In genomic region chr2:127415593-127416485, GRCh38 we compare ENCODE assay signal across 9 cellular contexts. TPM values are rescaled to one million over a fixed set of nuclear protein-coding genes. Genes with fewer than 3 reads are reported as not detected.
DNase-seq lines count a peak whose midpoint lies in the region; FAIRE-seq and TF ChIP-seq lines count a peak whose summit lies in the region.
"Had no signal": no experiment of that assay in that cellular context is flagged by ENCODE, and none has a peak within 500 bp of the region (broad histone marks: within the 10 kb centered on the region; RNA-seq: fewer than 3 reads in every experiment).

No MANE protein-coding gene starts in this region.

- H2AFZ ChIP-seq in mesenchymal stem cell (ENCODE audit: low read depth, low read length), result peak overlapping the region; percentile 60

- H3K27ac Mint-ChIP-seq in activated CD4-positive, alpha-beta T cell treated with anti-CD3 and anti-CD28 coated beads, Interleukin-2, amount 10 ng/mL, durations not matched to agents 24 days and 14 days, result peak overlapping the region; percentile 56

- H3K27me3 Mint-ChIP-seq in activated CD4-positive, alpha-beta T cell treated with anti-CD3 and anti-CD28 coated beads, Interleukin-2, amount 10 ng/mL, durations not matched to agents 24 days and 14 days, result peaks cover 26% of the 10 kb centered on the region

- FAIRE-seq in HTR-8/SVneo (lab: Jason Lieb, UNC), result no peak
- FAIRE-seq: TTC549 had no signal

- peak overlapping the region; percentile 78 for H2BK15ac ChIP-seq in mesenchymal stem cell (ENCODE audit: low read depth, poor library complexity, severe bottlenecking)

- peak overlapping the region; percentile 23 for H3K9ac ChIP-seq in mesenchymal stem cell (ENCODE audit: low read length)

- peak overlapping the region in 1 of 2 experiments; percentile 84 for H3K14ac ChIP-seq in mesenchymal stem cell (ENCODE audit: low read length in 2 of 2)

- H3K9me3 ChIP-seq in HEK293 (ENCODE audit: control insufficient read depth, insufficient read depth, low read depth, low read length) (no peaks in the 10 kb centered on the region), mesenchymal stem cell (ENCODE audit: control insufficient read depth, low read length) (no peaks in the 10 kb centered on the region)

- no peaks in the 10 kb centered on the region for H3K36me3 Mint-ChIP-seq in activated CD4-positive, alpha-beta T cell treated with anti-CD3 and anti-CD28 coated beads, Interleukin-2, amount 10 ng/mL, durations not matched to agents 24 days and 14 days (ENCODE audit: low read depth)

- 23% methylated on average over 53 of the region's 53 CpGs for WGBS in mesenchymal stem cell

- H3K27ac ChIP-seq in HEK293 (ENCODE audit: extremely low read depth, low read depth, low read length) (peak overlapping the region; percentile 13; the same call in 1 of the 2 replicates), mesenchymal stem cell (ENCODE audit: low read length, poor library complexity, severe bottlenecking) (no peak overlapping the region)

- POLR2A ChIA-PET in GM10248 (lab: Yijun Ruan, JAX) (no interaction called here), HEK293 (lab: Yijun Ruan, JAX) (interaction anchor here (1.0 to 1.1 kb wide), 3 partner anchors 85 to 122 kb away, joined by 3 to 5 read pairs (median 3); partner anchors contain the start of genes ERCC3 and IWS1)

- peak overlapping the region in 1 of 2 experiments; percentile 96 for H2BK12ac ChIP-seq in mesenchymal stem cell (ENCODE audit: low read length in 2 of 2)

- H4K91ac ChIP-seq in mesenchymal stem cell (ENCODE audit: low read length), result peak overlapping the region; percentile 19

- CTCF ChIA-PET in GM10248 (lab: Yijun Ruan, JAX), result interaction anchor here (0.6 to 3.3 kb wide), 25 partner anchors 9 to 122 kb away, joined by 3 to 12 read pairs (median 4); partner anchors contain the start of gene ERCC3
- CTCF ChIA-PET in HEK293 (lab: Yijun Ruan, JAX), result interaction anchor here (0.5 to 2.2 kb wide), 29 partner anchors 9 to 244 kb away, joined by 3 to 19 read pairs (median 3); no protein-coding TSS in a partner anchor

- H3K4ac ChIP-seq in mesenchymal stem cell (ENCODE audit: low read depth in 1 of 2, low read length in 2 of 2), result peak overlapping the region; percentile 5 to 60

- H3K4me1 ChIP-seq in HEK293 (ENCODE audit: control insufficient read depth, insufficient read depth, low read length), result peaks cover 5% of the 10 kb centered on the region
- H3K4me1 ChIP-seq in mesenchymal stem cell (ENCODE audit: control insufficient read depth, insufficient read depth, low read depth, low read length), result peaks cover 43% of the 10 kb centered on the region

- H4K8ac ChIP-seq in mesenchymal stem cell (ENCODE audit: low read length), result peak overlapping the region; percentile 76

- H3K4me3 ChIP-seq in HEK293 (ENCODE audit: low read depth, low read length) (peak overlapping the region; percentile 28), mesenchymal stem cell (ENCODE audit: insufficient read depth in 1 of 2, low read depth in 1 of 2, low read length in 2 of 2) (peak overlapping the region; percentile 42 to 50)

- peaks cover 30% of the 10 kb centered on the region for H3K4me1 Mint-ChIP-seq in activated CD4-positive, alpha-beta T cell treated with anti-CD3 and anti-CD28 coated beads, Interleukin-2, amount 10 ng/mL, durations not matched to agents 24 days and 14 days

- H3K4me2 ChIP-seq in mesenchymal stem cell (ENCODE audit: low read length, poor library complexity, severe bottlenecking), result peak overlapping the region; percentile 87

- peak; percentile 84 for DNase-seq in GM10248 (ENCODE audit: extremely low spot score)
- DNase-seq in NCI-H1092 treated with DMSO at 0.1 percent for 48 hours (lab: John Stamatoyannopoulos, UW), result peak; percentile 51
- peak; percentile 92 for DNase-seq in activated CD4-positive, alpha-beta T cell treated with anti-CD3 and anti-CD28 coated beads, Interleukin-2, amount 10 ng/mL, durations not matched to agents 24 days and 14 days
- peak; percentile 74 for DNase-seq in dermis blood vessel endothelial cell
- DNase-seq in mesenchymal stem cell, result peak; percentile 36
- DNase-seq in stimulated activated CD8-positive, alpha-beta memory T cell treated with anti-CD3 and anti-CD28 coated beads, Interleukin-15, amount 100 ng/mL, for 24 hours (ENCODE audit: low read depth), result peak; percentile 56
- DNase-seq in HTR-8/SVneo (ENCODE audit: insufficient read length, low spot score), result no peak

- peaks cover 3% of the 10 kb centered on the region for H3K9me3 Mint-ChIP-seq in activated CD4-positive, alpha-beta T cell treated with anti-CD3 and anti-CD28 coated beads, Interleukin-2, amount 10 ng/mL, durations not matched to agents 24 days and 14 days

- intact Hi-C loops in activated CD4-positive, alpha-beta T cell treated with anti-CD3 and anti-CD28 coated beads, Interleukin-2, amount 10 ng/mL, durations not matched to agents 24 days and 14 days (cut with micrococcal nuclease), result loop anchor here (1.0 to 10.0 kb wide), 3 partner anchors 29 to 331 kb away; partner anchors contain the start of gene MAP3K2

- TF ChIP-seq CTCF in GM10248 (IDR thresholded peaks at IDR 0.05; ENCODE audit: control extremely low read depth, extremely low read depth, low read depth, missing control alignments) (peak; percentile 70), HEK293 (tag by site-specific recombination; IDR thresholded peaks at IDR 0.05) (peak; percentile 90)

- H2BK120ac ChIP-seq in mesenchymal stem cell (ENCODE audit: low read depth, low read length), result no peak overlapping the region

- peak overlapping the region; percentile 63 to 76 for H3K18ac ChIP-seq in mesenchymal stem cell (ENCODE audit: low read depth in 1 of 2, low read length in 2 of 2)

- H3K36me3 ChIP-seq in HEK293 (ENCODE audit: control insufficient read depth in 2 of 2, insufficient read depth in 1 of 2, low read length in 2 of 2) (no peaks in the 10 kb centered on the region), mesenchymal stem cell (ENCODE audit: control insufficient read depth in 1 of 2, insufficient read depth in 2 of 2, low read depth in 1 of 2, low read length in 2 of 2) (no peaks in the 10 kb centered on the region)

- no peaks in the 10 kb centered on the region for H3K79me1 ChIP-seq in mesenchymal stem cell (replicated peaks; ENCODE audit: low read length, poor library complexity, severe bottlenecking)

- peak overlapping the region; percentile 81 for H3K4me3 Mint-ChIP-seq in activated CD4-positive, alpha-beta T cell treated with anti-CD3 and anti-CD28 coated beads, Interleukin-2, amount 10 ng/mL, durations not matched to agents 24 days and 14 days

- peak overlapping the region in 1 of 2 experiments; percentile 91 for H3K23ac ChIP-seq in mesenchymal stem cell (ENCODE audit: low read length in 2 of 2)

- peaks cover 0 to 33% of the 10 kb centered on the region in 2 experiments for H3K27me3 ChIP-seq in mesenchymal stem cell (ENCODE audit: control insufficient read depth in 1 of 2, insufficient read depth in 1 of 2, low read length in 2 of 2)

- no peak overlapping the region for H2AK5ac ChIP-seq in mesenchymal stem cell (ENCODE audit: low read length, severe bottlenecking)

- H2BK5ac ChIP-seq in mesenchymal stem cell (ENCODE audit: low read depth, low read length, poor library complexity, severe bottlenecking), result no peak overlapping the region

TF ChIP-seq in HEK293, 187 proteins besides CTCF, POLR2A, EP300 and RAD21 (continues in another document):
- TF ChIP-seq ZNF18 (tag by site-specific recombination; IDR thresholded peaks at IDR 0.05) (peak; percentile 72; the same call in 1 of the 2 replicates), PBX3 (CRISPR knock-in tag; IDR thresholded peaks at IDR 0.05) (peak; percentile 82), ZNF501 (tag by site-specific recombination; IDR thresholded peaks at IDR 0.05) (0 out of 2 replicates have a peak, but pooled peaks have one; percentile 46), ZNF624 (tag by site-specific recombination; IDR thresholded peaks at IDR 0.05) (no peak)

RNA-seq across cellular contexts. Expression of gene PROC, which starts 2.4 kb away (rescaled TPM):
- 0.12 TPM in 1 of 2 replicates, not detected in the other for total RNA-seq in activated CD4-positive, alpha-beta T cell treated with anti-CD3 and anti-CD28 coated beads, Interleukin-2, amount 10 ng/mL, durations not matched to agents 24 days and 14 days
- total RNA-seq in dermis blood vessel endothelial cell, result 0.17 TPM in 1 of 2 replicates, not detected in the other
- 0.06 TPM for polyA plus RNA-seq in mesenchymal stem cell (2013, experiment 1 of 2)
- polyA plus RNA-seq in mesenchymal stem cell (2013, experiment 2 of 2), result not detected

RNA-seq across cellular contexts. Expression of gene MAP3K2, which starts 28.1 kb away (rescaled TPM):
- 53.7 and 57.5 TPM in 2 replicates for total RNA-seq in activated CD4-positive, alpha-beta T cell treated with anti-CD3 and anti-CD28 coated beads, Interleukin-2, amount 10 ng/mL, durations not matched to agents 24 days and 14 days
- total RNA-seq in dermis blood vessel endothelial cell, result 27.2 and 28.4 TPM in 2 replicates
- 19.4 TPM for polyA plus RNA-seq in mesenchymal stem cell (2013, experiment 1 of 2)
- 19.7 TPM for polyA plus RNA-seq in mesenchymal stem cell (2013, experiment 2 of 2)
